In genomic region chr16:46828943-46829342, GRCh38 we compare ENCODE assay signal across 10 cellular contexts. TPM values are rescaled to one million over a fixed set of nuclear protein-coding genes. Genes with fewer than 3 reads are reported as not detected.
DNase-seq lines count a peak whose midpoint lies in the region; ATAC-seq and TF ChIP-seq lines count a peak whose summit lies in the region.
"Had no signal": no experiment of that assay in that cellular context is flagged by ENCODE, and none has a peak within 500 bp of the region (broad histone marks: within the 10 kb centered on the region; RNA-seq: fewer than 3 reads in every experiment).

No MANE protein-coding gene starts in this region.

- CTCF ChIA-PET in Calu3 (lab: Charles Lee): interaction anchor here (0.6 to 1.1 kb wide), 2 partner anchors 19 to 658 kb away, joined by 5 to 6 read pairs; no protein-coding TSS in a partner anchor

- in situ Hi-C loops in astrocyte of the cerebellum (cut with HindIII; ENCODE audit: low sequenced_read_pairs): no loop called here

- H3K27me3 Mint-ChIP-seq in Calu3 (ENCODE audit: unreplicated experiment) (no peaks in the 10 kb centered on the region), IgD-negative memory B cell (no peaks in the 10 kb centered on the region), natural killer cell (ENCODE audit: low read depth in 2 of 2) (no peaks in the 10 kb centered on the region)

- peak overlapping the region; percentile 92 for H3K4me3 ChIP-seq in astrocyte of the cerebellum (ENCODE audit: low read depth, low read length)

- H3K36me3 Mint-ChIP-seq in Calu3 (ENCODE audit: insufficient read depth, unreplicated experiment): peaks cover 23% of the 10 kb centered on the region
- no peaks in the 10 kb centered on the region for H3K36me3 Mint-ChIP-seq in IgD-negative memory B cell
- H3K36me3 Mint-ChIP-seq in natural killer cell: no peaks in the 10 kb centered on the region

- H3K27ac Mint-ChIP-seq in Calu3 (ENCODE audit: unreplicated experiment) (no peak overlapping the region), IgD-negative memory B cell (peak overlapping the region in 1 of 3 donors; percentile 94), natural killer cell (peak overlapping the region; percentile 48 to 91)

- TF ChIP-seq CTCF in Calu3 (IDR thresholded peaks at IDR 0.05; ENCODE audit: unreplicated experiment): no peak
- TF ChIP-seq CTCF in astrocyte of the cerebellum (IDR thresholded peaks at IDR 0.05; ENCODE audit: low read depth, low read length, missing control alignments): no peak
- TF ChIP-seq CTCF in natural killer cell (IDR thresholded peaks at IDR 0.05): no peak

- H3K4me3 Mint-ChIP-seq in Calu3 (ENCODE audit: low read depth, unreplicated experiment) (peak overlapping the region; percentile 73), IgD-negative memory B cell (peak overlapping the region; percentile 38 to 98 (median 96)), natural killer cell (peak overlapping the region; percentile 72)

- intact Hi-C loops in Calu3 (cut with micrococcal nuclease; ENCODE audit: unreplicated experiment): no loop called here
- intact Hi-C loops in natural killer cell (cut with micrococcal nuclease): no loop called here

- H3K9me3 Mint-ChIP-seq in Calu3 (ENCODE audit: low read depth, unreplicated experiment) (no peaks in the 10 kb centered on the region), IgD-negative memory B cell (no peaks in the 10 kb centered on the region), natural killer cell (no peaks in the 10 kb centered on the region)

- BruUV-seq in Calu3 (replicated peaks; lab: Mats Ljungman, UMichigan): no TSS peak

- DNase-seq in Calu3: no peak
- no peak for DNase-seq in astrocyte of the cerebellum (ENCODE audit: low read depth)
- no peak for DNase-seq in natural killer cell
- no peak for DNase-seq in NCI-H146 (lab: John Stamatoyannopoulos, UW)
- DNase-seq in NCI-H2196 (lab: John Stamatoyannopoulos, UW; ENCODE audit: unreplicated experiment): no peak
- no peak for DNase-seq in D341Med (ENCODE audit: low spot score)
- DNase-seq: activated CD8-positive, alpha-beta memory T cell treated with anti-CD3 and anti-CD28 coated beads, Interleukin-2, amount 50 U/mL, for 48 hours had no signal

- H3K4me1 Mint-ChIP-seq in Calu3 (ENCODE audit: low read depth, unreplicated experiment): peaks cover 29% of the 10 kb centered on the region
- peaks cover 33 to 50% (median 44%) of the 10 kb centered on the region in 3 donors for H3K4me1 Mint-ChIP-seq in IgD-negative memory B cell
- peaks cover 16 to 29% of the 10 kb centered on the region in 2 donors for H3K4me1 Mint-ChIP-seq in natural killer cell

- ATAC-seq in natural killer cell (no peak), GM18873 (IDR thresholded peaks at IDR 0.05; ENCODE audit: low FRiP score, unreplicated experiment) (no peak)
- ATAC-seq: esophagus mucosa had no signal

RNA-seq across cellular contexts. Expression of gene C16orf87, which starts 2.0 kb away (rescaled TPM):
- total RNA-seq in Calu3 (2022) (11.6 and 11.7 TPM in 2 replicates), natural killer cell (10 to 100 TPM; 18.3 to 23.0 (median 18.8) TPM)
- 14.5 TPM for polyA plus RNA-seq in IgD-negative memory B cell

RNA-seq across cellular contexts. Expression of gene GPT2, which starts 55.2 kb away (rescaled TPM):
- total RNA-seq in Calu3 (2022): 63.2 and 68.9 TPM in 2 replicates
- polyA plus RNA-seq in IgD-negative memory B cell: 5.0 TPM
- 1 to 10 TPM in 2 of 3 donors, under 1 TPM in 1; 0.64 to 1.3 (median 1.2) TPM for total RNA-seq in natural killer cell

Comparison
In these comparisons a context has a peak if more than half of its experiments do, and no peak if none do; other contexts are left out.
1. RNA of gene GPT2, which starts 55.2 kb away (total RNA-seq): 63.2 to 68.9 TPM in Calu3; 0.64 to 1.3 TPM in natural killer cell; every median in the first group is over 10 times any median in the second.
2. Peak in every context shown above with its lines, with median percentiles within 50 percentile points of each other: H3K4me3 Mint-ChIP-seq.